In genomic region chr18:46096651-46097300, GRCh38 we compare ENCODE assay signal across 8 cellular contexts. TPM values are rescaled to one million over a fixed set of nuclear protein-coding genes. Genes with fewer than 3 reads are reported as not detected.
DNase-seq lines count a peak whose midpoint lies in the region; FAIRE-seq and TF ChIP-seq lines count a peak whose summit lies in the region.

No MANE protein-coding gene starts in this region.

- H3K27ac ChIP-seq in AG04450 (ENCODE audit: low read depth, low read length) (no peak overlapping the region), suprapubic skin (peak overlapping the region; percentile 94)

- peak overlapping the region; percentile 99 for H3K9ac ChIP-seq in adipocyte (ENCODE audit: low read length)

- CTCF ChIA-PET in AG04450 (lab: Charles Lee): interaction anchor here (1.9 kb wide), 1 partner anchor 561 kb away, joined by 4 read pairs; no protein-coding TSS in a partner anchor

- WGBS in suprapubic skin: 50% methylated on average over 22 of the region's 22 CpGs

- TF ChIP-seq POLR2A in suprapubic skin (IDR thresholded peaks at IDR 0.05): no peak

- DNase-seq in AG04450 (ENCODE audit: low read depth, low spot score): no peak
- peak in 1 of 2 experiments; percentile 45 for DNase-seq in HAP-1 (ENCODE audit: low spot score in 2 of 2)
- DNase-seq in adipocyte (ENCODE audit: low read depth): peak; percentile 24
- peak; percentile 4 for DNase-seq in kidney glomerular epithelial cell (lab: John Stamatoyannopoulos, UW)
- no peak for DNase-seq in suprapubic skin (ENCODE audit: low spot score in 2 of 2)
- no peak for DNase-seq in HuH-7.5 (ENCODE audit: low spot score)
- DNase-seq in RCC 7860 (ENCODE audit: low spot score): no peak
- DNase-seq in posterior vena cava (ENCODE audit: low spot score): no peak

- H3K4me3 ChIP-seq in AG04450 (ENCODE audit: low read depth, low read length) (peak overlapping the region; percentile 95), HAP-1 (peak overlapping the region; percentile 87), adipocyte (ENCODE audit: low read length) (peak overlapping the region; percentile 100), suprapubic skin (peak overlapping the region; percentile 99)

- no peak for FAIRE-seq in RCC 7860 (lab: Jason Lieb, UNC)

- no peaks in the 10 kb centered on the region for H3K27me3 ChIP-seq in AG04450 (ENCODE audit: control insufficient read depth, insufficient read depth, low read length)
- H3K27me3 ChIP-seq in HAP-1 (ENCODE audit: low read depth): no peaks in the 10 kb centered on the region
- no peaks in the 10 kb centered on the region for H3K27me3 ChIP-seq in adipocyte (replicated peaks; ENCODE audit: control insufficient read depth, insufficient read depth, low read length)
- H3K27me3 ChIP-seq in suprapubic skin: no peaks in the 10 kb centered on the region

- no peak for TF ChIP-seq EP300 in suprapubic skin (IDR thresholded peaks at IDR 0.05)

- peaks cover 25% of the 10 kb centered on the region for H3K4me1 ChIP-seq in HAP-1
- peaks cover 23% of the 10 kb centered on the region for H3K4me1 ChIP-seq in adipocyte (ENCODE audit: control insufficient read depth, insufficient read depth, low read length)
- peaks cover 38% of the 10 kb centered on the region for H3K4me1 ChIP-seq in suprapubic skin

- TF ChIP-seq CTCF in AG04450 (IDR thresholded peaks at IDR 0.05; ENCODE audit: low read depth, low read length): no peak
- TF ChIP-seq CTCF in suprapubic skin (IDR thresholded peaks at IDR 0.05): no peak

- POLR2A ChIA-PET in AG04450 (lab: Yijun Ruan, JAX): interaction anchor here (0.7 kb wide), 1 partner anchor 18 kb away, joined by 9 read pairs; no protein-coding TSS in a partner anchor

- H3K9me3 ChIP-seq in AG04450 (ENCODE audit: control insufficient read depth, insufficient read depth, low read length) (no peaks in the 10 kb centered on the region; the same call in 1 of the 2 replicates), HAP-1 (no peaks in the 10 kb centered on the region), adipocyte (ENCODE audit: control insufficient read depth, low read length) (no peaks in the 10 kb centered on the region), suprapubic skin (no peaks in the 10 kb centered on the region)

- intact Hi-C loops in posterior vena cava (cut with DNase I): no loop called here

- in situ Hi-C loops in HAP-1 (cut with MboI; ENCODE audit: low sequenced_read_pairs): no loop called here

- H3K36me3 ChIP-seq in HAP-1 (replicated peaks) (peaks cover 41% of the 10 kb centered on the region), adipocyte (ENCODE audit: control insufficient read depth, insufficient read depth, low read length, severe bottlenecking) (peaks cover 27% of the 10 kb centered on the region), suprapubic skin (peaks cover 29% of the 10 kb centered on the region)

RNA-seq across cellular contexts. Expression of gene ATP5F1A, which starts 1.3 kb away (rescaled TPM):
- 805 and 937 TPM in 2 replicates for polyA plus RNA-seq in AG04450 (2011; rRNA removed)
- 626 and 633 TPM in 2 replicates for polyA minus RNA-seq in AG04450 (2011; rRNA and poly(A)+ RNA removed)
- total RNA-seq in suprapubic skin (100 to 1,000 TPM; 250 to 584 (median 489) TPM), posterior vena cava (100 to 1,000 TPM; 236 to 263 TPM)

RNA-seq across cellular contexts. Expression of gene HAUS1, which starts 7.4 kb away (rescaled TPM):
- 35.8 and 39.8 TPM in 2 replicates for polyA plus RNA-seq in AG04450 (2011; rRNA removed)
- polyA minus RNA-seq in AG04450 (2011; rRNA and poly(A)+ RNA removed): 10.4 and 14.5 TPM in 2 replicates
- total RNA-seq in suprapubic skin (10 to 100 TPM; 17.0 to 43.6 (median 29.2) TPM), posterior vena cava (10 to 100 TPM; 19.7 to 23.6 TPM)

RNA-seq across cellular contexts. Expression of gene PSTPIP2, which starts 24.7 kb away (rescaled TPM):
- 11.0 and 12.6 TPM in 2 replicates for polyA plus RNA-seq in AG04450 (2011; rRNA removed)
- 7.7 and 8.1 TPM in 2 replicates for polyA minus RNA-seq in AG04450 (2011; rRNA and poly(A)+ RNA removed)
- total RNA-seq in suprapubic skin (10 to 100 TPM in 2 of 4 donors, 1 to 10 TPM in 2; 7.5 to 33.6 (median 16.0) TPM), posterior vena cava (1 to 10 TPM; 5.7 to 8.9 TPM)

Comparison
In these comparisons a context has a peak if more than half of its experiments do, and no peak if none do; other contexts are left out.
1. DNase-seq: peak in adipocyte (single experiment) and kidney glomerular epithelial cell (single experiment); none in AG04450 (single experiment), suprapubic skin (0 of 2), HuH-7.5 (single experiment), RCC 7860 (single experiment) and posterior vena cava (single experiment).
2. Peak in every context shown above with its lines, with median percentiles within 50 percentile points of each other: H3K4me3 ChIP-seq.